ENCODE assay signal across 1 cellular context in genomic region chr19:18396471-18397241, GRCh38.
A peak's percentile ranks its signal among the peaks of the same experiment; 100 is the strongest.
TF ChIP-seq lines count a peak whose summit lies in the region.

No MANE protein-coding gene starts in this region.

TF ChIP-seq in H1, 55 proteins besides CTCF, POLR2A, EP300 and RAD21:
- TF ChIP-seq SAP30 (IDR thresholded peaks at IDR 0.05; ENCODE audit: insufficient read depth, insufficient replicate concordance, low read length): no peak
- peak in 1 of 2 experiments; percentile 75; a peak in 1 of 4 replicates for TF ChIP-seq HDAC2 (IDR thresholded peaks at IDR 0.05; ENCODE audit: borderline replicate concordance in 1 of 2, low read depth in 2 of 2, low read length in 2 of 2)
- TF ChIP-seq KDM1A (IDR thresholded peaks at IDR 0.05; ENCODE audit: borderline replicate concordance, low read length): peak; percentile 95
